16 cellular contexts compared by ENCODE assay signal in the genomic region with DNA sequence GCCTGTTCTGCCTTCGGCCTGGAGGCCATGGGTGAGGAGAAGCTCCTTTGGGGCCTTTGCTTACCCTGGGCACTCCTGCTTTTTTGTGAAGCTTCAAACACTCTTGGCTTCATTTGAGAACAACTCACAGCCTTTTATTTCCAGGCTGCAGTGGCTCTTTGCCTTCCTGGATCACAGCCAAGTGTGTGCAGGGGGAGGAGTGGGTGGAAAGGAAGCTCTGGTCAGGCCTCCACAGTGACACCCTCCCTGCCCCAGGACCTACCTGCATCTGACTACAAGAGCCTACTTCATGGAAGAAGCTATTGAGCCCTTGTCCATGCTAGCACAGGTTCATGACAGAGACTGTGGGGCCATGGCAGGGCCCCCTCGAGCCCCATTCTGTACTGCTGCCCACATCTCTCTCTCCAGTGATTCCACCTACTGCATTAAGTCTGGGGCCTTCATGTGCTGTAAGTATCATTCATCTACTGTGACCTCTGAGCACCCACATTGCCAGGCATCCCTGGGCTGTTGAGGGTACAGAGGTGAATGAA.
DNase-seq lines count a peak whose midpoint lies in the region; ATAC-seq and TF ChIP-seq lines count a peak whose summit lies in the region.
"Had no signal": no experiment of that assay in that cellular context is flagged by ENCODE, and none has a peak within 500 bp of the region (broad histone marks: within the 10 kb centered on the region; RNA-seq: fewer than 3 reads in every experiment).

No MANE protein-coding gene starts in this region.

- peaks cover 60% of the 10 kb centered on the region for H3K27me3 ChIP-seq in WERI-Rb-1 (ENCODE audit: insufficient read depth, low read depth, severe bottlenecking)
- H3K27me3 ChIP-seq: neutrophil had no signal

- no peak overlapping the region for H3K4me3 ChIP-seq in WERI-Rb-1 (ENCODE audit: low read depth, low read length)
- H3K4me3 ChIP-seq: A549 had no signal

- no peaks in the 10 kb centered on the region for H3K9me3 ChIP-seq in WERI-Rb-1 (ENCODE audit: severe bottlenecking)
- H3K9me3 ChIP-seq: A549, Caco-2, neutrophil had no signal

- H3K27ac ChIP-seq in WERI-Rb-1 = no peak overlapping the region
- H3K27ac ChIP-seq: A549, neutrophil had no signal

- H3K36me3 ChIP-seq in WERI-Rb-1 = no peaks in the 10 kb centered on the region
- H3K36me3 ChIP-seq: neutrophil had no signal

- ATAC-seq in HG03432 (IDR thresholded peaks at IDR 0.05; ENCODE audit: unreplicated experiment) = no peak
- ATAC-seq: A549, HCT116 had no signal

- TF ChIP-seq CTCF in WERI-Rb-1 (IDR thresholded peaks at IDR 0.05; ENCODE audit: low read depth, low read length) = no peak

- DNase-seq in NCI-H1417 (lab: John Stamatoyannopoulos, UW) (peak in 2 of 3 experiments; percentile 9 to 60), NCI-H1417 treated with DMSO at 0.1 percent for 48 hours (lab: John Stamatoyannopoulos, UW) (no peak), CD1c-positive myeloid dendritic cell (ENCODE audit: extremely low spot score) (peak; percentile 35), NCI-H2196 (lab: John Stamatoyannopoulos, UW; ENCODE audit: unreplicated experiment) (peak; percentile 74), kidney tubule cell (ENCODE audit: low spot score) (peak; percentile 49), NCI-H2107 (lab: John Stamatoyannopoulos, UW) (no peak), WERI-Rb-1 (no peak)
- DNase-seq: activated T-cell treated with anti-CD3 and anti-CD28 coated beads, Interleukin-2, amount 50 U/mL, for 1 hour; amniotic stem cell; Caco-2; NCI-H1048; small intestine had no signal

Comparison
In these comparisons a context has a peak if more than half of its experiments do, and no peak if none do; other contexts are left out.
1. DNase-seq: peak in NCI-H1417 (2 of 3), CD1c-positive myeloid dendritic cell (single experiment), NCI-H2196 (single experiment) and kidney tubule cell (single experiment); none in NCI-H1417 treated with DMSO at 0.1 percent for 48 hours (single experiment), NCI-H2107 (single experiment) and WERI-Rb-1 (single experiment).